1 cellular context compared by ENCODE assay signal in genomic region chr1:93238425-93238824, GRCh38.
TF ChIP-seq lines count a peak whose summit lies in the region.

No MANE protein-coding gene starts in this region.

TF ChIP-seq in SK-N-SH treated with all-trans-retinoic acid at 6 μM for 48 hours, 23 proteins besides CTCF, POLR2A, EP300 and RAD21 (continued from another document):
- TF ChIP-seq, protein P1, sequence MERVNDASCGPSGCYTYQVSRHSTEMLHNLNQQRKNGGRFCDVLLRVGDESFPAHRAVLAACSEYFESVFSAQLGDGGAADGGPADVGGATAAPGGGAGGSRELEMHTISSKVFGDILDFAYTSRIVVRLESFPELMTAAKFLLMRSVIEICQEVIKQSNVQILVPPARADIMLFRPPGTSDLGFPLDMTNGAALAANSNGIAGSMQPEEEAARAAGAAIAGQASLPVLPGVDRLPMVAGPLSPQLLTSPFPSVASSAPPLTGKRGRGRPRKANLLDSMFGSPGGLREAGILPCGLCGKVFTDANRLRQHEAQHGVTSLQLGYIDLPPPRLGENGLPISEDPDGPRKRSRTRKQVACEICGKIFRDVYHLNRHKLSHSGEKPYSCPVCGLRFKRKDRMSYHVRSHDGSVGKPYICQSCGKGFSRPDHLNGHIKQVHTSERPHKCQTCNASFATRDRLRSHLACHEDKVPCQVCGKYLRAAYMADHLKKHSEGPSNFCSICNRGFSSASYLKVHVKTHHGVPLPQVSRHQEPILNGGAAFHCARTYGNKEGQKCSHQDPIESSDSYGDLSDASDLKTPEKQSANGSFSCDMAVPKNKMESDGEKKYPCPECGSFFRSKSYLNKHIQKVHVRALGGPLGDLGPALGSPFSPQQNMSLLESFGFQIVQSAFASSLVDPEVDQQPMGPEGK (CRISPR knock-in tag; IDR thresholded peaks at IDR 0.05; ENCODE audit: borderline replicate concordance), result no peak
- TF ChIP-seq, protein P2, sequence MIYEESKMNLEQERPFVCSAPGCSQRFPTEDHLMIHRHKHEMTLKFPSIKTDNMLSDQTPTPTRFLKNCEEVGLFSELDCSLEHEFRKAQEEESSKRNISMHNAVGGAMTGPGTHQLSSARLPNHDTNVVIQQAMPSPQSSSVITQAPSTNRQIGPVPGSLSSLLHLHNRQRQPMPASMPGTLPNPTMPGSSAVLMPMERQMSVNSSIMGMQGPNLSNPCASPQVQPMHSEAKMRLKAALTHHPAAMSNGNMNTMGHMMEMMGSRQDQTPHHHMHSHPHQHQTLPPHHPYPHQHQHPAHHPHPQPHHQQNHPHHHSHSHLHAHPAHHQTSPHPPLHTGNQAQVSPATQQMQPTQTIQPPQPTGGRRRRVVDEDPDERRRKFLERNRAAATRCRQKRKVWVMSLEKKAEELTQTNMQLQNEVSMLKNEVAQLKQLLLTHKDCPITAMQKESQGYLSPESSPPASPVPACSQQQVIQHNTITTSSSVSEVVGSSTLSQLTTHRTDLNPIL (CRISPR knock-in tag; IDR thresholded peaks at IDR 0.05; ENCODE audit: low read depth), result no peak
- TF ChIP-seq ISL1 (CRISPR knock-in tag; IDR thresholded peaks at IDR 0.05), result no peak
TF ChIP-seq in SK-N-SH treated with all-trans-retinoic acid at 6 μM for 48 hours: peak in this region for 0.
